12 cellular contexts compared by ENCODE assay signal in the genomic region with DNA sequence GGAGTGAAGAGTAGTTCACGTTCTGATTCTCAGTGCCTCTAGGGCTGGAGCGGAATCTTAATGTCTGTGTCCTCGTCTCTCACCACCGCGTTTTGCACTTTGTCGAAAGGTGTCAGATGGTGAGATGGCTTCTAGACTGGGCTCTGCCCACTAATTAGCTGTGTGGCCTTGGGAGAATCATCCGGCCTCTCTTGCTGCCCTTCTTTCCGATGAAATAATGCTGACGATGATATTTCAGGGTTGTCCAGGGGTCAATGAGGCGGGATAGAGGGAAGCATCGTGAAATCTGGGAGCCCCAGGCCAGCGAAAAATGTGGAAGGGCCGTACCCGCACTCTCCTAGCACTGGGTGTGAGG. TPM values are rescaled to one million over a fixed set of nuclear protein-coding genes. Genes with fewer than 3 reads are reported as not detected.
A peak's percentile ranks its signal among the peaks of the same experiment; 100 is the strongest.
DNase-seq lines count a peak whose midpoint lies in the region; ATAC-seq and TF ChIP-seq lines count a peak whose summit lies in the region.
"Had no signal": no experiment of that assay in that cellular context is flagged by ENCODE, and none has a peak within 500 bp of the region (broad histone marks: within the 10 kb centered on the region; RNA-seq: fewer than 3 reads in every experiment).

No MANE protein-coding gene starts in this region.

- H3K27ac Mint-ChIP-seq in stimulated activated naive CD8-positive, alpha-beta T cell treated with anti-CD3 and anti-CD28 coated beads, Interleukin-15, Interleukin-2, amounts not matched to agents 100 ng/mL and 50 ng/mL, for 24 hours = no peak overlapping the region
- H3K27ac Mint-ChIP-seq in stimulated activated naive CD8-positive, alpha-beta T cell treated with anti-CD3 and anti-CD28 coated beads, Interleukin-15, amount 100 ng/mL, for 72 hours = no peak overlapping the region
- no peak overlapping the region for H3K27ac Mint-ChIP-seq in naive thymus-derived CD8-positive, alpha-beta T cell
- H3K27ac Mint-ChIP-seq: activated T-helper 2 cell treated with anti-CD3 and anti-CD28 coated beads, Interferon-gamma antibody, Interleukin-2, Interleukin-4, amounts not matched to agents 10 μg/mL and 5 μg/mL and 100 μg/mL, durations not matched to agents 14 hours and 24 hours and 36 hours had no signal

- ATAC-seq in stimulated activated naive CD8-positive, alpha-beta T cell treated with anti-CD3 and anti-CD28 coated beads, Interleukin-15, amount 100 ng/mL, for 72 hours = no peak
- ATAC-seq in naive thymus-derived CD8-positive, alpha-beta T cell = no peak
- ATAC-seq: esophagus mucosa had no signal

- H3K27ac ChIP-seq in duodenal mucosa (ENCODE audit: low read depth, low read length) = no peak overlapping the region
- H3K27ac ChIP-seq in vagina = no peak overlapping the region

- no peak for TF ChIP-seq POLR2A in vagina (IDR thresholded peaks at IDR 0.05)

- no peak for TF ChIP-seq CTCF in vagina (IDR thresholded peaks at IDR 0.05)

- H3K4me3 Mint-ChIP-seq in stimulated activated naive CD8-positive, alpha-beta T cell treated with anti-CD3 and anti-CD28 coated beads, Interleukin-15, Interleukin-2, amounts not matched to agents 100 ng/mL and 50 ng/mL, for 24 hours = peak overlapping the region; percentile 35
- H3K4me3 Mint-ChIP-seq in stimulated activated naive CD8-positive, alpha-beta T cell treated with anti-CD3 and anti-CD28 coated beads, Interleukin-15, amount 100 ng/mL, for 72 hours = no peak overlapping the region
- H3K4me3 Mint-ChIP-seq in naive thymus-derived CD8-positive, alpha-beta T cell = peak overlapping the region in 8 of 10 donors; percentile 8 to 52 (median 42)

- H3K36me3 ChIP-seq in duodenal mucosa (ENCODE audit: control insufficient read depth in 1 of 2, insufficient read depth in 2 of 2, low read length in 2 of 2) (no peaks in the 10 kb centered on the region), vagina (no peaks in the 10 kb centered on the region)

- H3K4me3 ChIP-seq in duodenal mucosa (ENCODE audit: low read depth in 1 of 2, low read length in 2 of 2) (peak overlapping the region; percentile 20 to 43), vagina (peak overlapping the region; percentile 53 to 54)

- no peak for DNase-seq in stimulated activated naive CD8-positive, alpha-beta T cell treated with anti-CD3 and anti-CD28 coated beads, Interleukin-15, amount 100 ng/mL, for 72 hours
- no peak for DNase-seq in naive thymus-derived CD8-positive, alpha-beta T cell
- no peak for DNase-seq in vagina (ENCODE audit: extremely low spot score in 2 of 2)
- DNase-seq in NCI-H774 (lab: John Stamatoyannopoulos, UW) = no peak
- no peak for DNase-seq in SKM-1 (lab: John Stamatoyannopoulos, UW; ENCODE audit: unreplicated experiment)
- DNase-seq in activated CD8-positive, alpha-beta memory T cell treated with anti-CD3 and anti-CD28 coated beads for 24 hours = no peak
- DNase-seq: KG1, NCI-H748 treated with DMSO at 0.1 percent for 48 hours had no signal

- no peaks in the 10 kb centered on the region for H3K36me3 Mint-ChIP-seq in stimulated activated naive CD8-positive, alpha-beta T cell treated with anti-CD3 and anti-CD28 coated beads, Interleukin-15, Interleukin-2, amounts not matched to agents 100 ng/mL and 50 ng/mL, for 24 hours (ENCODE audit: low read depth)
- no peaks in the 10 kb centered on the region for H3K36me3 Mint-ChIP-seq in naive thymus-derived CD8-positive, alpha-beta T cell

- H3K27me3 ChIP-seq in duodenal mucosa (ENCODE audit: control insufficient read depth in 1 of 2, insufficient read depth in 2 of 2, low read length in 2 of 2) = peaks cover 16 to 26% of the 10 kb centered on the region in 2 donors
- no peaks in the 10 kb centered on the region for H3K27me3 ChIP-seq in vagina

- H3K4me1 ChIP-seq in duodenal mucosa (ENCODE audit: control insufficient read depth in 1 of 2, insufficient read depth in 2 of 2, low read length in 2 of 2) = peaks cover 10 to 21% of the 10 kb centered on the region in 2 donors
- H3K4me1 ChIP-seq in vagina = peaks cover 29% of the 10 kb centered on the region

- peaks cover 4% of the 10 kb centered on the region for H3K4me1 Mint-ChIP-seq in stimulated activated naive CD8-positive, alpha-beta T cell treated with anti-CD3 and anti-CD28 coated beads, Interleukin-15, Interleukin-2, amounts not matched to agents 100 ng/mL and 50 ng/mL, for 24 hours (ENCODE audit: low read depth)
- peaks cover 8% of the 10 kb centered on the region for H3K4me1 Mint-ChIP-seq in stimulated activated naive CD8-positive, alpha-beta T cell treated with anti-CD3 and anti-CD28 coated beads, Interleukin-15, amount 100 ng/mL, for 72 hours
- H3K4me1 Mint-ChIP-seq in naive thymus-derived CD8-positive, alpha-beta T cell = peaks cover 2 to 9% (median 7%) of the 10 kb centered on the region in 4 donors

- intact Hi-C loops in vagina (cut with DNase I) = no loop called here

- H3K27me3 Mint-ChIP-seq in stimulated activated naive CD8-positive, alpha-beta T cell treated with anti-CD3 and anti-CD28 coated beads, Interleukin-15, Interleukin-2, amounts not matched to agents 100 ng/mL and 50 ng/mL, for 24 hours = peaks cover 70% of the 10 kb centered on the region
- peaks cover 70% of the 10 kb centered on the region for H3K27me3 Mint-ChIP-seq in stimulated activated naive CD8-positive, alpha-beta T cell treated with anti-CD3 and anti-CD28 coated beads, Interleukin-15, amount 100 ng/mL, for 72 hours
- peaks cover 24 to 76% (median 55%) of the 10 kb centered on the region in 5 donors for H3K27me3 Mint-ChIP-seq in naive thymus-derived CD8-positive, alpha-beta T cell

- POLR2A ChIA-PET in naive thymus-derived CD8-positive, alpha-beta T cell (lab: Charles Lee) = no interaction called here

- no peak overlapping the region for H3K9ac ChIP-seq in duodenal mucosa (ENCODE audit: low read depth in 1 of 2, low read length in 2 of 2)

- no peaks in the 10 kb centered on the region for H3K9me3 ChIP-seq in duodenal mucosa (ENCODE audit: control insufficient read depth in 1 of 2, low read length in 2 of 2)
- no peaks in the 10 kb centered on the region for H3K9me3 ChIP-seq in vagina

- H3K9me3 Mint-ChIP-seq in stimulated activated naive CD8-positive, alpha-beta T cell treated with anti-CD3 and anti-CD28 coated beads, Interleukin-15, Interleukin-2, amounts not matched to agents 100 ng/mL and 50 ng/mL, for 24 hours = no peaks in the 10 kb centered on the region
- no peaks in the 10 kb centered on the region for H3K9me3 Mint-ChIP-seq in stimulated activated naive CD8-positive, alpha-beta T cell treated with anti-CD3 and anti-CD28 coated beads, Interleukin-15, amount 100 ng/mL, for 72 hours
- H3K9me3 Mint-ChIP-seq in naive thymus-derived CD8-positive, alpha-beta T cell = no peaks in the 10 kb centered on the region
- H3K9me3 Mint-ChIP-seq: activated T-helper 2 cell treated with anti-CD3 and anti-CD28 coated beads, Interferon-gamma antibody, Interleukin-2, Interleukin-4, amounts not matched to agents 10 μg/mL and 5 μg/mL and 100 μg/mL, durations not matched to agents 14 hours and 24 hours and 36 hours had no signal

RNA-seq across cellular contexts. Expression of a gene that starts 0.8 kb away (rescaled TPM):
- not detected for total RNA-seq in naive thymus-derived CD8-positive, alpha-beta T cell
- not detected for polyA plus RNA-seq in naive thymus-derived CD8-positive, alpha-beta T cell
- total RNA-seq in vagina = 5.2 TPM

Comparison
In these comparisons a context has a peak if more than half of its experiments do, and no peak if none do; other contexts are left out.
1. H3K4me3 Mint-ChIP-seq: peak in stimulated activated naive CD8-positive, alpha-beta T cell treated with anti-CD3 and anti-CD28 coated beads, Interleukin-15, Interleukin-2, amounts not matched to agents 100 ng/mL and 50 ng/mL, for 24 hours (single experiment) and naive thymus-derived CD8-positive, alpha-beta T cell (8 of 10); none in stimulated activated naive CD8-positive, alpha-beta T cell treated with anti-CD3 and anti-CD28 coated beads, Interleukin-15, amount 100 ng/mL, for 72 hours (0 of 2).